Comparison of ENCODE assay signal across 8 cellular contexts in the genomic region with DNA sequence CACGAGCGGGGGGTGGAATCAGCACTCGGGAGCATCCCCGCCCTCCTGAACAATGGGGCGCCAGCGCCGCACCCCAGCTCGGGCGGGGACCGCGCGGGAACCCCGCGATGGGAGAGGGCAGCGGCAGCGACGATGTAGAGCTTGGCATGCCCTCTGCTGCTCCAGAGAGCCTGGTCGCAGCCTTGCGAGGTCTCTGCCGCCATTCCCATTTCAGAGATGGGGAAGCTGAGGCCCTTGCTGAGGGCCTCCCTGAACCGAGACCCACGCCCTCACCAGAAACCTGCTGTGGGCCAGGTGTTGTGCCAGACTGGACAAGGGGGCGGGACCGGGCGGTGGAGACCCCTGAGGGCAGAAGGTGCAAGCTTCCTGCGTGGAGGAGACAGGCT. TPM values are rescaled to one million over a fixed set of nuclear protein-coding genes. Genes with fewer than 3 reads are reported as not detected.
DNase-seq lines count a peak whose midpoint lies in the region; ATAC-seq, FAIRE-seq and TF ChIP-seq lines count a peak whose summit lies in the region.

No MANE protein-coding gene starts in this region.

- no peaks in the 10 kb centered on the region for H3K27me3 ChIP-seq in bronchial epithelial cell (ENCODE audit: control insufficient read depth, insufficient read depth, low read length)

- intact Hi-C loops in mucosa of descending colon (cut with DNase I, micrococcal nuclease), result no loop called here

- DNase-seq in bronchial epithelial cell (ENCODE audit: low read depth), result no peak
- DNase-seq in mucosa of descending colon, result no peak
- DNase-seq in RKO (ENCODE audit: low spot score), result no peak
- no peak for DNase-seq in ecto neural progenitor cell (ENCODE audit: low spot score)
- DNase-seq in H54 (ENCODE audit: insufficient read length, low spot score), result no peak
- DNase-seq in hypothalamus (lab: John Stamatoyannopoulos, UW), result no peak

- no peaks in the 10 kb centered on the region for H3K9me3 ChIP-seq in mucosa of descending colon

- FAIRE-seq in bronchial epithelial cell (lab: Jason Lieb, UNC) (no peak), H54 (lab: Jason Lieb, UNC) (no peak)

- H3K36me3 ChIP-seq in bronchial epithelial cell (ENCODE audit: control insufficient read depth, insufficient read depth, low read length) (no peaks in the 10 kb centered on the region), mucosa of descending colon (ENCODE audit: low read depth) (peaks cover 3% of the 10 kb centered on the region)

- ATAC-seq in GM19025 (IDR thresholded peaks at IDR 0.05; ENCODE audit: low read depth, unreplicated experiment), result peak; percentile 30
- peak; percentile 25 for ATAC-seq in HG03342 (IDR thresholded peaks at IDR 0.05; ENCODE audit: unreplicated experiment)
- no peak for ATAC-seq in mucosa of descending colon

- H3K4me3 ChIP-seq in bronchial epithelial cell (ENCODE audit: low read depth, low read length) (peak overlapping the region; percentile 92), mucosa of descending colon (peak overlapping the region; percentile 67)

- TF ChIP-seq CTCF in bronchial epithelial cell (IDR thresholded peaks at IDR 0.05; ENCODE audit: insufficient read depth, low read length, severe bottlenecking) (no peak), mucosa of descending colon (IDR thresholded peaks at IDR 0.05) (no peak)

- TF ChIP-seq POLR2A in H54 (IDR thresholded peaks at IDR 0.05; ENCODE audit: low read depth, low read length), result no peak

- peaks cover 17% of the 10 kb centered on the region for H3K4me1 ChIP-seq in mucosa of descending colon (ENCODE audit: low read depth)

RNA-seq across cellular contexts. Expression of a gene that starts 0.6 kb away (rescaled TPM):
- 4.7 and 5.9 TPM in 2 replicates for total RNA-seq in bronchial epithelial cell
- 10 to 100 TPM in 1 of 3 donors, 1 to 10 TPM in 2; 6.3 to 16.7 (median 9.3) TPM for total RNA-seq in mucosa of descending colon
